8 cellular contexts compared by ENCODE assay signal in the genomic region with DNA sequence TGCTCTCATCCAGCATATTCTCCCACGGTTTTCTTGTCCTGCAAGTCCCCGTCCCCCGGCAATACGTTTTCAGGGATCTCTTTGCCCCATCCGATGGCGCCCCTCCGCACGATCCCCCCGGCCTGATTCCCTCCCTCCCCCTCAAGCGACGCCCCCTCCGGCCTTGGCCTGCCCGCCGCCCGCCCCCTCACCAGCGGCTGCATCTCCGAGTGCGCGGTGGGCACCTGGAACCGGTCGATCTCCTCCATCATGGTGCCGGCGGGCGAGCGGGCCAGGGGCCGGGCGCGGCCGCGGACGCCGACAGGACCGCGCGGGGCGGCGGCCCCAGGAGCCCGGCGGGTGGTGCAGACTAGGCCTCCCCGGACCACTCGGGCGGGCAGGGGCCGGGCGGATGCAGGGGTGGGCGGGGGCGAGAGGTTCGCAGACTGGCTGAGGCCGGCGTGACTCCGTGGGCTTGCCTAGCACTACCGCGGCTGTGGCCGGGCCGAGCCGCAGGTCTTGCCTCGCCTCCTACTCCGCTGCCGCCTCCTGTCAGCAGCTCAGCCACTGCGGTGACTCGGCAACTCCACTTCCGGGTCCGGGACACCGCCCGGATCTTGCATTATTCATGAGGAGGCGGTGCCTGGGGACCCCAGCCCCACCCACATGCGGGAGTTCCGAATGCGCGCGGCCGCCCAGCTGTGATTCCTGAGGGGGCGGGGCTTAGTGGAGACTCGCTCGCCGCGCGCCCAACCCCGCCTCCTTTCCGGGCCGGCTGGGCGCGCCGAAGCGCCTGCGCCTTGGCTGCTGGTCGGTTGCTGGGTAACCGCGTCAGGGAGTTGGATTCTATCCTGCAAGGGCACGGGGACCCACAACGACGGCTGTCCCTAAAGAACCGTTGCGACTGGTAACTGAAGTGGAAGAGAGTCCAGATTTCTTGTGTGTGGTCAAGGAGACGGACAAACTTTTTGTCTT. TPM values are rescaled to one million over a fixed set of nuclear protein-coding genes. Genes with fewer than 3 reads are reported as not detected.
DNase-seq lines count a peak whose midpoint lies in the region; ATAC-seq and TF ChIP-seq lines count a peak whose summit lies in the region.

Gene DNAI1 (plus strand): TSS at position 793 of the 954 bp plus-strand sequence. CDS start 201 bp downstream, outside the sequence.
Gene FAM219A (minus strand): TSS at position 558 of the 954 bp plus-strand sequence. CDS start 307 bp downstream, at position 251.

- H3K27me3 ChIP-seq in OCI-LY1 (ENCODE audit: insufficient read depth, low read length), result no peaks in the 10 kb centered on the region

- peak within 1 kb of the TSS; percentile 72 for H3K9ac ChIP-seq in OCI-LY1 (ENCODE audit: low read length)

- peak within 1 kb of the TSS; percentile 87 for H3K27ac Mint-ChIP-seq in endothelial cell (ENCODE audit: unreplicated experiment)
- peak within 1 kb of the TSS; percentile 82 for H3K27ac Mint-ChIP-seq in mesothelial cell of epicardium

- H3K27ac ChIP-seq in OCI-LY1 (ENCODE audit: low read depth, low read length, poor library complexity, severe bottlenecking), result no peak within 1 kb of the TSS

- H3K4me2 ChIP-seq in OCI-LY1 (ENCODE audit: low read length), result peak within 1 kb of the TSS; percentile 81

- H3K27me3 Mint-ChIP-seq in endothelial cell (ENCODE audit: unreplicated experiment), result peaks cover 14% of the 10 kb centered on the region
- H3K27me3 Mint-ChIP-seq in mesothelial cell of epicardium (ENCODE audit: low read depth), result peaks cover 17% of the 10 kb centered on the region

- peak within 1 kb of the TSS; percentile 86 for H3K4me3 ChIP-seq in OCI-LY1 (ENCODE audit: low read depth, low read length, poor library complexity, severe bottlenecking)

- H3K4me3 Mint-ChIP-seq in endothelial cell (ENCODE audit: unreplicated experiment) (peak within 1 kb of the TSS; percentile 98), mesothelial cell of epicardium (peak within 1 kb of the TSS; percentile 79)

- H3K9me3 Mint-ChIP-seq in endothelial cell (ENCODE audit: unreplicated experiment) (no peaks in the 10 kb centered on the region), mesothelial cell of epicardium (no peaks in the 10 kb centered on the region)

- peak; percentile 98 for ATAC-seq in GM21526 (IDR thresholded peaks at IDR 0.05; ENCODE audit: low FRiP score, unreplicated experiment)

- DNase-seq in DMS 273 (lab: John Stamatoyannopoulos, UW; ENCODE audit: unreplicated experiment), result peak; percentile 99
- DNase-seq in HuH-7 (ENCODE audit: low spot score), result peak; percentile 84
- DNase-seq in activated T-cell treated with anti-CD3 and anti-CD28 coated beads for 1 hour (ENCODE audit: low read depth), result peak; percentile 99
- peak; percentile 99 for DNase-seq in endothelial cell (ENCODE audit: low spot score)
- DNase-seq in mesothelial cell of epicardium (ENCODE audit: low spot score in 2 of 2, unreplicated experiment in 2 of 2), result peak; percentile 99
- peak; percentile 97 for DNase-seq in stimulated activated CD8-positive, alpha-beta memory T cell treated with anti-CD3 and anti-CD28 coated beads, Interleukin-15, amount 100 ng/mL, for 4 hours (ENCODE audit: low read depth in 2 of 2)

- H2AFZ ChIP-seq in OCI-LY1 (ENCODE audit: low read length), result no peak within 1 kb of the TSS

- no peaks in the 10 kb centered on the region for H3F3A ChIP-seq in OCI-LY1 (ENCODE audit: insufficient read depth, low read length)

- H3K4me1 ChIP-seq in OCI-LY1 (ENCODE audit: insufficient read depth, low read length, severe bottlenecking), result peaks cover 17% of the 10 kb centered on the region

- TF ChIP-seq CTCF in OCI-LY1 (IDR thresholded peaks at IDR 0.05; ENCODE audit: low read length) (no peak), endothelial cell (IDR thresholded peaks at IDR 0.05; ENCODE audit: unreplicated experiment) (no peak), mesothelial cell of epicardium (IDR thresholded peaks at IDR 0.05; ENCODE audit: unreplicated experiment) (no peak)

- H3K36me3 Mint-ChIP-seq in endothelial cell (ENCODE audit: low read depth, unreplicated experiment), result peaks cover 3% of the 10 kb centered on the region
- H3K36me3 Mint-ChIP-seq in mesothelial cell of epicardium, result no peaks in the 10 kb centered on the region

- peaks cover 44% of the 10 kb centered on the region for H3K4me1 Mint-ChIP-seq in endothelial cell (ENCODE audit: unreplicated experiment)
- H3K4me1 Mint-ChIP-seq in mesothelial cell of epicardium, result peaks cover 18% of the 10 kb centered on the region

- H4K20me1 ChIP-seq in OCI-LY1 (ENCODE audit: insufficient read depth, low read length), result no peaks in the 10 kb centered on the region

- no peaks in the 10 kb centered on the region for H3K9me3 ChIP-seq in OCI-LY1 (ENCODE audit: low read length)

- no peaks in the 10 kb centered on the region for H3K36me3 ChIP-seq in OCI-LY1 (ENCODE audit: insufficient read depth, low read length)

- no peaks in the 10 kb centered on the region for H3K79me2 ChIP-seq in OCI-LY1 (ENCODE audit: insufficient read depth, low read length)

- no peaks in the 10 kb centered on the region for H3K9me2 ChIP-seq in OCI-LY1 (ENCODE audit: low read depth, low read length)

RNA-seq across cellular contexts. Expression of gene DNAI1, which starts in this region (rescaled TPM):
- total RNA-seq in endothelial cell (ENCODE audit: unreplicated experiment), result 0.74 TPM
- not detected in 3 replicates for total RNA-seq in mesothelial cell of epicardium

RNA-seq across cellular contexts. Expression of gene FAM219A, which starts in this region (rescaled TPM):
- total RNA-seq in endothelial cell (ENCODE audit: unreplicated experiment), result 55.3 TPM
- total RNA-seq in mesothelial cell of epicardium, result 16.9 to 18.2 TPM (median 18.1 TPM) in 3 replicates
